Comparison of ENCODE assay signal across 8 cellular contexts in genomic region chr10:15254808-15255655, GRCh38.
DNase-seq lines count a peak whose midpoint lies in the region; ATAC-seq and TF ChIP-seq lines count a peak whose summit lies in the region.

No MANE protein-coding gene starts in this region.

- H3K79me2 ChIP-seq in Karpas-422 (ENCODE audit: low read length) = no peaks in the 10 kb centered on the region

- ATAC-seq in GM18868 (IDR thresholded peaks at IDR 0.05; ENCODE audit: unreplicated experiment) (peak; percentile 75), GM21528 (IDR thresholded peaks at IDR 0.05; ENCODE audit: low FRiP score, unreplicated experiment) (no peak)

- H3K4me3 Mint-ChIP-seq in nephron progenitor cell = peak overlapping the region; percentile 11

- peaks cover 49% of the 10 kb centered on the region for H3K36me3 Mint-ChIP-seq in nephron progenitor cell (ENCODE audit: low read depth)

- H3K4me3 ChIP-seq in Karpas-422 (ENCODE audit: low read length) = no peak overlapping the region

- H3K27ac ChIP-seq in Karpas-422 (ENCODE audit: low read length) (no peak overlapping the region), angular gyrus (ENCODE audit: low read depth, low read length) (peak overlapping the region; percentile 93)

- peak overlapping the region; percentile 34 for H3K4me2 ChIP-seq in Karpas-422 (ENCODE audit: low read depth, low read length, poor library complexity, severe bottlenecking)

- H3K9me3 Mint-ChIP-seq in nephron progenitor cell = no peaks in the 10 kb centered on the region

- peak; percentile 52 for DNase-seq in Karpas-422
- no peak for DNase-seq in nephron progenitor cell
- no peak for DNase-seq in RKO (ENCODE audit: low spot score)
- no peak for DNase-seq in GM19240 (ENCODE audit: insufficient read length, low spot score)
- no peak for DNase-seq in dedifferentiated amniotic fluid mesenchymal stem cell (ENCODE audit: extremely low spot score)

- no peaks in the 10 kb centered on the region for H3K36me3 ChIP-seq in Karpas-422 (ENCODE audit: insufficient read depth, low read length)

- no peaks in the 10 kb centered on the region for H4K20me1 ChIP-seq in Karpas-422 (ENCODE audit: insufficient read depth, low read depth, low read length)

- no peak overlapping the region for H2AFZ ChIP-seq in Karpas-422 (ENCODE audit: low read length)

- H3K27ac Mint-ChIP-seq in nephron progenitor cell = peak overlapping the region; percentile 31

- no peaks in the 10 kb centered on the region for H3K9me3 ChIP-seq in Karpas-422 (ENCODE audit: low read length)

- H3K4me1 ChIP-seq in Karpas-422 (ENCODE audit: low read length) = peaks cover 14% of the 10 kb centered on the region

- H3K9me2 ChIP-seq in Karpas-422 (replicated peaks; ENCODE audit: insufficient read depth, low read length) = no peaks in the 10 kb centered on the region

- H3K27me3 ChIP-seq in Karpas-422 (ENCODE audit: low read length) = no peaks in the 10 kb centered on the region

- H3K4me1 Mint-ChIP-seq in nephron progenitor cell = peaks cover 34% of the 10 kb centered on the region

- H3K27me3 Mint-ChIP-seq in nephron progenitor cell (ENCODE audit: low read depth, poor library complexity) = peaks cover 7% of the 10 kb centered on the region

- no peak for TF ChIP-seq CTCF in nephron progenitor cell (IDR thresholded peaks at IDR 0.05)

- no peak overlapping the region for H3K9ac ChIP-seq in Karpas-422 (ENCODE audit: low read length)
